1 cellular context compared by ENCODE assay signal in the genomic region with DNA sequence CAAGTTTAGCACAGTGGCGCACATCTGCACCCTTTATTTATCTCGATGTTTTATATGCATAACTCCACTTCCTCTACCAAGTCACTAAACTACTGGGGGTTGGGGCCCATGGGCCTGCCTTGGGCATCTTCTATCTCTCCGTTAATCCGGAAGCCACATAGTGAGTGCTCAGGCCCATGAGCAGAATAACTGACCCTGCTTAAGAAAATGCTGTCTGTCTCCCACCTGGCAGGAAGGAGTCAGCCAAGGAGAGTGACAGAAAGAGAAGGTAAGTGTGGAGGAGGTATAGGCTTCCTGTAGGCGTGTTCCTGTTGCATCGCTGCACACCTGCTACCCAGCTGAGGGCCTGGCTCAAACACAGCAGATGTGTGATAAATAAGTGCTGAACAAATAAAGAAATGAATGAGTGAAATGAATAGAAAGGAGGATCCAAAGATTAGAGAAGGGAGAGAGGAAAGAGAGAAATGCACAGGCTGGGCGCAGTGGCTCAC.
TF ChIP-seq lines count a peak whose summit lies in the region.

No MANE protein-coding gene starts in this region.

TF ChIP-seq in H1, 55 proteins besides CTCF, POLR2A, EP300 and RAD21:
- no peak for TF ChIP-seq TBP (IDR thresholded peaks at IDR 0.05; ENCODE audit: low read depth, low read length)
- no peak for TF ChIP-seq RFX5 (IDR thresholded peaks at IDR 0.05; ENCODE audit: borderline replicate concordance, low read depth, low read length)
- TF ChIP-seq, protein P1, sequence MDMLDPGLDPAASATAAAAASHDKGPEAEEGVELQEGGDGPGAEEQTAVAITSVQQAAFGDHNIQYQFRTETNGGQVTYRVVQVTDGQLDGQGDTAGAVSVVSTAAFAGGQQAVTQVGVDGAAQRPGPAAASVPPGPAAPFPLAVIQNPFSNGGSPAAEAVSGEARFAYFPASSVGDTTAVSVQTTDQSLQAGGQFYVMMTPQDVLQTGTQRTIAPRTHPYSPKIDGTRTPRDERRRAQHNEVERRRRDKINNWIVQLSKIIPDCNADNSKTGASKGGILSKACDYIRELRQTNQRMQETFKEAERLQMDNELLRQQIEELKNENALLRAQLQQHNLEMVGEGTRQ (IDR thresholded peaks at IDR 0.05; ENCODE audit: low read length), result no peak
- TF ChIP-seq SP4 (IDR thresholded peaks at IDR 0.05; ENCODE audit: low read length), result no peak
- no peak for TF ChIP-seq BACH1 (IDR thresholded peaks at IDR 0.05; ENCODE audit: low read length)
